In the genomic region with DNA sequence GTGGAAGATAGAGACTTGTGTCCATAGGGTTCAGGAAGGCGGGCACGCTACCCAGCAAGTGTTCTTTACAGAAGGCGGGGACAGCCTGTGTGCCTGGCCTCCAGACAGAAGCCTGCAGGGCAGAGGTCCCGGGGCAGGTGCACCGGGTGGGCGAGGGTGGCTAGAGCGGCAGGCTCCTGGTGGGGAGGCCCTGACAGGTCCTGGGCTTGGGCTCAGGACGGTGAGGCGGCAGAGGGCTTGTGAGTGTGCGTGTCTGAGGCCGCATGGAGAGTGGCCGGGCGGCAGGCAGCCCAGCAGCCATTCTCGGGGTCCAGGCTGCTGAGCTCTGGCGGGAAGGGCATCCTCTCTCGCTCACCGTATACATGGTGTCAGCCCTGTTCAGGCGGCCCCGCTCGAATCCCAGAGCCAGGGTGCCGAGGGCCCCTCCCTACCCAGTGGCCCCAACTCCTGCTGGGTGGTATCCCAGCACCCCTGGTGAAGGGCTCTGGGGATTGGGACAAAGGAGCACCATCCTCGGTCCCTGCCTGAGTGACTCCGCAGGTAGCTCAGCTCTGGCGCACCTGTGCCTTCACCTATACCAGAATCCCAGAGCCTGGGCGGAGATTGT, we compare ENCODE assay signal across 32 cellular contexts. TPM values are rescaled to one million over a fixed set of nuclear protein-coding genes. Genes with fewer than 3 reads are reported as not detected.
"Had no signal": no experiment of that assay in that cellular context is flagged by ENCODE, and none has a peak within 500 bp of the region (broad histone marks: within the 10 kb centered on the region; RNA-seq: fewer than 3 reads in every experiment).

No MANE protein-coding gene starts in this region.

- H3K27ac ChIP-seq: brain microvascular endothelial cell, WERI-Rb-1 had no signal

- H3K27me3 Mint-ChIP-seq: activated CD8-positive, alpha-beta memory T cell treated with anti-CD3 and anti-CD28 coated beads, Interleukin-2, amount 10 ng/mL, durations not matched to agents 7 days and 5 days; activated naive CD8-positive, alpha-beta T cell; activated naive CD8-positive, alpha-beta T cell treated with anti-CD3 and anti-CD28 coated beads, Interleukin-2, amount 50 U/mL, for 24 hours had no signal

- H3K4me3 Mint-ChIP-seq: activated CD4-positive, alpha-beta memory T cell treated with anti-CD3 and anti-CD28 coated beads, Interleukin-2, amount 10 ng/mL, durations not matched to agents 7 days and 5 days; activated CD8-positive, alpha-beta memory T cell treated with anti-CD3 and anti-CD28 coated beads, Interleukin-2, amount 10 ng/mL, durations not matched to agents 7 days and 5 days; activated naive CD4-positive, alpha-beta T cell treated with anti-CD3 and anti-CD28 coated beads, Interleukin-2, amount 10 ng/mL, durations not matched to agents 7 days and 5 days; activated naive CD8-positive, alpha-beta T cell; activated naive CD8-positive, alpha-beta T cell treated with anti-CD3 and anti-CD28 coated beads, Interleukin-2, amount 50 U/mL, for 24 hours; T-cell had no signal

- ATAC-seq: activated CD8-positive, alpha-beta memory T cell treated with anti-CD3 and anti-CD28 coated beads, Interleukin-2, amount 10 ng/mL, durations not matched to agents 7 days and 5 days; activated naive CD8-positive, alpha-beta T cell treated with anti-CD3 and anti-CD28 coated beads, Interleukin-2, amount 50 U/mL, for 24 hours; T-cell had no signal

- DNase-seq: activated CD4-positive, alpha-beta memory T cell treated with anti-CD3 and anti-CD28 coated beads, Interleukin-2, amount 10 ng/mL, durations not matched to agents 7 days and 5 days; activated CD4-positive, alpha-beta T cell treated with anti-CD3 and anti-CD28 coated beads for 1 hour; activated CD4-positive, alpha-beta T cell treated with anti-CD3 and anti-CD28 coated beads for 48 hours; activated CD4-positive, CD25-positive, alpha-beta regulatory T cell; activated CD8-positive, alpha-beta memory T cell treated with anti-CD3 and anti-CD28 coated beads for 24 hours; activated CD8-positive, alpha-beta memory T cell treated with anti-CD3 and anti-CD28 coated beads, Interleukin-2, amount 10 ng/mL, durations not matched to agents 7 days and 5 days; activated CD8-positive, alpha-beta memory T cell treated with anti-CD3 and anti-CD28 coated beads, Interleukin-2, amount 50 U/mL, for 48 hours; activated effector memory CD4-positive, alpha-beta T cell treated with Interleukin-2 at 50 U/mL for 16 hours; activated naive CD4-positive, alpha-beta T cell treated with anti-CD3 and anti-CD28 coated beads, Interleukin-2, amount 10 ng/mL, durations not matched to agents 7 days and 5 days; activated naive CD8-positive, alpha-beta T cell treated with anti-CD3 and anti-CD28 coated beads, Interleukin-2, amount 50 U/mL, for 24 hours; activated T-cell treated with anti-CD3 and anti-CD28 coated beads, Interleukin-2, amount 50 U/mL, for 48 hours; brain microvascular endothelial cell; central memory CD4-positive, alpha-beta T cell; NCI-H1092 treated with DMSO at 0.1 percent for 48 hours; NCI-H1417; NCI-H146; NCI-H187; NCI-H2081; NCI-H2171 treated with DMSO at 0.1 percent for 48 hours; NCI-H2227 treated with DMSO at 0.1 percent for 48 hours; NCI-H510A treated with DMSO at 0.1 percent for 48 hours; NCI-H526 treated with DMSO at 0.1 percent for 48 hours; SIG-M5; T-cell; T-helper 2 cell; T-helper 9 cell; WERI-Rb-1 had no signal

- H3K27ac Mint-ChIP-seq: activated CD4-positive, alpha-beta memory T cell treated with anti-CD3 and anti-CD28 coated beads, Interleukin-2, amount 10 ng/mL, durations not matched to agents 7 days and 5 days; activated CD8-positive, alpha-beta memory T cell treated with anti-CD3 and anti-CD28 coated beads, Interleukin-2, amount 10 ng/mL, durations not matched to agents 7 days and 5 days; activated naive CD4-positive, alpha-beta T cell treated with anti-CD3 and anti-CD28 coated beads, Interleukin-2, amount 10 ng/mL, durations not matched to agents 7 days and 5 days; activated naive CD8-positive, alpha-beta T cell; activated naive CD8-positive, alpha-beta T cell treated with anti-CD3 and anti-CD28 coated beads, Interleukin-2, amount 50 U/mL, for 24 hours; T-cell had no signal

- H3K36me3 Mint-ChIP-seq: activated naive CD8-positive, alpha-beta T cell had no signal

RNA-seq across cellular contexts. Expression of gene JSRP1, which starts 10.1 kb away (rescaled TPM):
- total RNA-seq: cerebellum, M059J, RPMI7951 had no signal

RNA-seq across cellular contexts. Expression of gene PEAK3, which starts 35.9 kb away (rescaled TPM):
- total RNA-seq: cerebellum, M059J, SK-MEL-5 had no signal
